ENCODE assay signal across 10 cellular contexts in the genomic region with DNA sequence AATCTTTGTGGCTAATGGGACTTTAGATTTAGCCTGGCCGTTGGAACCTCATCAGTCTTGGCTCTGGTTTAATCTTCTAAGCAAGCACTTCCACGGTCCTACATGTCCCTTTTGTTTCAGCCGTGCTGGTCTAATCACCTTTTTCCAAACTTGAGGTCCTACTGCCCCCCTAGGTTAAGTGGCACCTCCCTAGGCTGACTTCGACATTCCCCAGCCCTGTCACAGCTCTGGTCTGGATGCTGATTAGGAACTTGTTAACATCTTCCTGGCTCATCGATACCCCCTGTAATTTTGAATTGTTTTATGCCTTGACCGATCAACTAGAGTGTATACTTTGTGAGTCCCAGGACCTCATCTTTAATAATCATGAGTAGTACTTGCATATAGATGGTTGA. TPM values are rescaled to one million over a fixed set of nuclear protein-coding genes. Genes with fewer than 3 reads are reported as not detected.
"Had no signal": no experiment of that assay in that cellular context is flagged by ENCODE, and none has a peak within 500 bp of the region (broad histone marks: within the 10 kb centered on the region; RNA-seq: fewer than 3 reads in every experiment).

No MANE protein-coding gene starts in this region.

- H2AFZ ChIP-seq: GM23248 had no signal

- H3K36me3 ChIP-seq: HAP-1 had no signal

- H3K9me3 Mint-ChIP-seq: HFFc6, IgD-negative memory B cell had no signal

- H3K4me3 ChIP-seq: GM23248, HAP-1 had no signal

- H3K4me1 ChIP-seq: HAP-1 had no signal

- H3K9ac ChIP-seq: GM23248 had no signal

- H3K9me3 ChIP-seq: HAP-1 had no signal

- FAIRE-seq: HepG2 had no signal

- H3K27ac Mint-ChIP-seq: HFFc6, IgD-negative memory B cell had no signal

- DNase-seq: GM23248, H7, HFFc6, KBM-7 had no signal

- H3K27ac ChIP-seq: GM23248, HL-60 had no signal

- H3K4me3 Mint-ChIP-seq: HFFc6 had no signal

RNA-seq across cellular contexts. Expression of a gene that starts 56.6 kb away (rescaled TPM):
- total RNA-seq: GM23248, H4, H7, HepG2, HFFc6, HT1080 had no signal
- polyA plus RNA-seq: GM23248, HepG2, IgD-negative memory B cell had no signal
